In the genomic region with DNA sequence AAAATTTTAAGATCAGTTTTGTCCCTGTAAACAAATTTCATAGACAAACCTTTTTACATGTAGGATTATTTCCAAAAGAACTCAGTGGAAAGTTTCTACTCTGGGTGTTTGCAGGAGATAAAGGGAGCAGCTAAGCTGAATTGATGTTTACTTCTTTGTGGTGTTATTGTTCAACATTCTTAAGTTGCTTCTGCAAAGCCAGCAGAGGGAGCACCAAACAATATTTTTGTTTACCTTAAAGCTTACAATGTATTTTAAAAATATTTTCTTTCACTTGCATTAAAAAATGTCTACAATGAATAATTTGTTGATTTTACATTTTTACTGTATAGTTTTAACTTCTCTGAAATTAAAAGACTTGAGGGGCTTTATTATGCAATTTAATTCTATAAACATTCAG, we compare ENCODE assay signal across 9 cellular contexts.
A peak's percentile ranks its signal among the peaks of the same experiment; 100 is the strongest.
DNase-seq lines count a peak whose midpoint lies in the region; ATAC-seq and TF ChIP-seq lines count a peak whose summit lies in the region.
"Had no signal": no experiment of that assay in that cellular context is flagged by ENCODE, and none has a peak within 500 bp of the region (broad histone marks: within the 10 kb centered on the region; RNA-seq: fewer than 3 reads in every experiment).

No MANE protein-coding gene starts in this region.

- no peak overlapping the region for H3K4me3 ChIP-seq in fibroblast of lung (replicated peaks in 1 of 4; ENCODE audit: control extremely low read depth in 1 of 4, insufficient read depth in 1 of 4, low read depth in 3 of 4, low read length in 4 of 4)

- no peaks in the 10 kb centered on the region for H3K79me2 ChIP-seq in fibroblast of lung (ENCODE audit: control insufficient read depth, insufficient read depth, low read length)

- no peak overlapping the region for H2AFZ ChIP-seq in fibroblast of lung (ENCODE audit: low read length)

- peak; percentile 41 to 52 for TF ChIP-seq CTCF in fibroblast of lung (conservative IDR thresholded peaks at IDR 0.05 in 1 of 2, IDR thresholded peaks at IDR 0.05 in 1 of 2; ENCODE audit: low read depth in 1 of 2, low read length in 2 of 2)

- no peak overlapping the region for H3K4me2 ChIP-seq in fibroblast of lung (ENCODE audit: extremely low read depth, insufficient read depth, low read length)

- ATAC-seq in HG02571 (IDR thresholded peaks at IDR 0.05; ENCODE audit: unreplicated experiment) (no peak), HG03342 (IDR thresholded peaks at IDR 0.05; ENCODE audit: unreplicated experiment) (no peak)

- no peak overlapping the region for H3K27ac ChIP-seq in fibroblast of lung (ENCODE audit: insufficient read depth, low read length)

- H3K9me3 ChIP-seq in fibroblast of lung (ENCODE audit: control insufficient read depth, insufficient read depth, low read depth, low read length) = no peaks in the 10 kb centered on the region

- DNase-seq in NCI-H2107 treated with DMSO at 0.1 percent for 48 hours (lab: John Stamatoyannopoulos, UW; ENCODE audit: unreplicated experiment) (peak; percentile 11), NCI-H2107 (lab: John Stamatoyannopoulos, UW) (no peak), RKO (ENCODE audit: low spot score) (peak; percentile 36), fibroblast of lung (ENCODE audit: low read depth in 2 of 2) (peak; percentile 2 to 65), superior temporal gyrus (ENCODE audit: extremely low spot score) (peak; percentile 74), NCI-H128 (lab: John Stamatoyannopoulos, UW; ENCODE audit: unreplicated experiment) (no peak)
- DNase-seq: CD4-positive, alpha-beta T cell had no signal

- H3K36me3 ChIP-seq in fibroblast of lung (ENCODE audit: control insufficient read depth, insufficient read depth, low read length) = no peaks in the 10 kb centered on the region

- no peaks in the 10 kb centered on the region for H3K27me3 ChIP-seq in fibroblast of lung (ENCODE audit: control insufficient read depth, insufficient read depth, low read length)

- H3K9ac ChIP-seq in fibroblast of lung (ENCODE audit: insufficient read depth, low read length) = no peak overlapping the region

- H3K4me1 ChIP-seq in fibroblast of lung (ENCODE audit: control insufficient read depth, extremely low read depth, insufficient read depth, low read length) = no peaks in the 10 kb centered on the region

- H4K20me1 ChIP-seq in fibroblast of lung (ENCODE audit: control insufficient read depth, extremely low read depth, insufficient read depth, low read length) = no peaks in the 10 kb centered on the region

Comparison
In these comparisons a context has a peak if more than half of its experiments do, and no peak if none do; other contexts are left out.
1. DNase-seq: peak in NCI-H2107 treated with DMSO at 0.1 percent for 48 hours (single experiment), RKO (single experiment), fibroblast of lung (2 of 2) and superior temporal gyrus (single experiment); none in NCI-H2107 (single experiment) and NCI-H128 (single experiment).